1 cellular context compared by ENCODE assay signal in the genomic region with DNA sequence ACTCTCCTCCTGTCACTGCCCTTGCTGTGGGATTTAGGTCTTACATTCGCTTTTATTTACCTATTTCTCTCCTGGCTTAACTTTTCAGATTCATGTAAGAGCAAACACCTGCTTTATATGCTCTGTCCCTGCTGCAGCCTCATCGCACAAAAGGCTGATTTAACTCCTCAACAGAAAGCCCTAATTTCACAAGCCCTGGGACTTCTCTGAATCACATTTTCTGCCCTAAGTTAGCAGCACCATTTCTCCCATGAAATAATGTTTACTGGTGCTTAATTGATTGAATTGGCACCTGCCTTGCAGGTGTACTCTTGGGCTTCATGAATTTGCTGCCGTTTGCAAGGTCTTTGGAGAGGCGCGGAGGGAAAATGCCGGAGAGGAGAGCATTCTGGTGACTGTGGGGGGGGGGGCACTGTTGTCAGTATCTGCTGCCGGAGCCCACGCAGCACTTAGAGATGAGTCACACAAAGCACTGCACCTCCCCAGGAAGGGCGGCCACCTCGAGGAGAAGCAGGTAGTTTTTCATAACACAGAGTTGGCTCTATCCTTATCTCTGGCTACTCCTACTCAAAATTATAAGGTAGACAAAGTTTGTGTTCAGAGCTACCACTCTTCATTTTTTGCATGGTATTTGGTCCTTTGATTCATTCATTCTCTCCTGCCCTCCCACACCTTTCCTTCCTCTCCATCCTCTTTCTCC.
TF ChIP-seq lines count a peak whose summit lies in the region.

No MANE protein-coding gene starts in this region.

TF ChIP-seq in WTC11, 78 proteins besides CTCF, POLR2A, EP300 and RAD21 (continued from another document):
- TF ChIP-seq, protein P1, sequence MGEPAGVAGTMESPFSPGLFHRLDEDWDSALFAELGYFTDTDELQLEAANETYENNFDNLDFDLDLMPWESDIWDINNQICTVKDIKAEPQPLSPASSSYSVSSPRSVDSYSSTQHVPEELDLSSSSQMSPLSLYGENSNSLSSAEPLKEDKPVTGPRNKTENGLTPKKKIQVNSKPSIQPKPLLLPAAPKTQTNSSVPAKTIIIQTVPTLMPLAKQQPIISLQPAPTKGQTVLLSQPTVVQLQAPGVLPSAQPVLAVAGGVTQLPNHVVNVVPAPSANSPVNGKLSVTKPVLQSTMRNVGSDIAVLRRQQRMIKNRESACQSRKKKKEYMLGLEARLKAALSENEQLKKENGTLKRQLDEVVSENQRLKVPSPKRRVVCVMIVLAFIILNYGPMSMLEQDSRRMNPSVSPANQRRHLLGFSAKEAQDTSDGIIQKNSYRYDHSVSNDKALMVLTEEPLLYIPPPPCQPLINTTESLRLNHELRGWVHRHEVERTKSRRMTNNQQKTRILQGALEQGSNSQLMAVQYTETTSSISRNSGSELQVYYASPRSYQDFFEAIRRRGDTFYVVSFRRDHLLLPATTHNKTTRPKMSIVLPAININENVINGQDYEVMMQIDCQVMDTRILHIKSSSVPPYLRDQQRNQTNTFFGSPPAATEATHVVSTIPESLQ (CRISPR knock-in tag; IDR thresholded peaks at IDR 0.05): no peak
